Comparison of ENCODE assay signal across 10 cellular contexts in the genomic region with DNA sequence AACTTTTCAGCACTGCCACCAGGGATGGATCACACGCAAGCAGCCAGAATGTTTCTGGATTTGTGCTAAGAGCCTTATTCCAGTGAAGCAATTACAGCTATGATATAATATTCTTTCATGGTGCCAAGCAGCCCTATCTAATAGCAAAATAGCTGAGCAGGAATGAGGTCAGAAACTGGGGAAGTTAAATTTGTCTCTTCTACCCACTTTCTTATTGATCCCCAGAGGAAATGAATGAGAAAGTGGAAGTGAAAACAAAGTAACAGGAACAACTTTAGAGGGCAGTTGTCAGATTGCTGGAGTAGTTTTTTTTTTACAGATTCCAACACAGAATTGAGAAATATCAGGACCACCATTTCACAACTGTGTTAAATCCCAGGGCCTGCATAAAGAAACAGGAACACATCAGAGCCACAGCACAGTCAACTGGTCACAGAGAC. TPM values are rescaled to one million over a fixed set of nuclear protein-coding genes. Genes with fewer than 3 reads are reported as not detected.
DNase-seq lines count a peak whose midpoint lies in the region; ATAC-seq lines count a peak whose summit lies in the region.
"Had no signal": no experiment of that assay in that cellular context is flagged by ENCODE, and none has a peak within 500 bp of the region (broad histone marks: within the 10 kb centered on the region; RNA-seq: fewer than 3 reads in every experiment).

No MANE protein-coding gene starts in this region.

- H3K4me2 ChIP-seq in neuronal stem cell (ENCODE audit: insufficient read depth, low read length, poor library complexity, severe bottlenecking): no peak overlapping the region

- H2AFZ ChIP-seq in neuronal stem cell (ENCODE audit: low read length): no peak overlapping the region

- H3K27me3 Mint-ChIP-seq in dendritic cell treated with granulocyte-macrophage colony-stimulating factor and Interleukin-4, amounts not matched to agents 40 ng/mL and 50 ng/mL, for 4 days: no peaks in the 10 kb centered on the region
- no peaks in the 10 kb centered on the region for H3K27me3 Mint-ChIP-seq in T-helper 2 cell treated with Interferon-gamma antibody and Interleukin-4, amounts not matched to agents 5 μg/mL and 100 μg/mL, for 36 hours (ENCODE audit: low read depth)
- H3K27me3 Mint-ChIP-seq: IgD-negative memory B cell had no signal

- H3K4me1 ChIP-seq in neuronal stem cell (ENCODE audit: control insufficient read depth in 2 of 2, insufficient read depth in 1 of 2, low read depth in 1 of 2, low read length in 2 of 2): peaks cover 0 to 3% of the 10 kb centered on the region in 2 donors
- H3K4me1 ChIP-seq: adrenal gland had no signal

- no peak overlapping the region for H2AK5ac ChIP-seq in neuronal stem cell (ENCODE audit: low read depth, low read length)

- H2BK15ac ChIP-seq in neuronal stem cell (ENCODE audit: low read length): no peak overlapping the region

- no peaks in the 10 kb centered on the region for H3K9me3 ChIP-seq in neuronal stem cell (replicated peaks in 1 of 2; ENCODE audit: control insufficient read depth in 2 of 2, insufficient read depth in 1 of 2, low read depth in 1 of 2, low read length in 2 of 2)
- H3K9me3 ChIP-seq: adrenal gland had no signal

- no peaks in the 10 kb centered on the region for H3K9me3 Mint-ChIP-seq in dendritic cell treated with granulocyte-macrophage colony-stimulating factor and Interleukin-4, amounts not matched to agents 40 ng/mL and 50 ng/mL, for 4 days
- no peaks in the 10 kb centered on the region for H3K9me3 Mint-ChIP-seq in stimulated activated effector memory CD8-positive, alpha-beta T cell treated with anti-CD3 and anti-CD28 coated beads, Interleukin-12 subunit alpha, Interleukin-12 subunit beta, amount 100 ng/mL, for 72 hours
- no peaks in the 10 kb centered on the region for H3K9me3 Mint-ChIP-seq in T-helper 2 cell treated with Interferon-gamma antibody and Interleukin-4, amounts not matched to agents 5 μg/mL and 100 μg/mL, for 36 hours
- H3K9me3 Mint-ChIP-seq: IgD-negative memory B cell had no signal

- peaks cover 34% of the 10 kb centered on the region for H3K4me1 Mint-ChIP-seq in dendritic cell treated with granulocyte-macrophage colony-stimulating factor and Interleukin-4, amounts not matched to agents 40 ng/mL and 50 ng/mL, for 4 days (ENCODE audit: low read depth)
- H3K4me1 Mint-ChIP-seq in stimulated activated effector memory CD8-positive, alpha-beta T cell treated with anti-CD3 and anti-CD28 coated beads, Interleukin-12 subunit alpha, Interleukin-12 subunit beta, amount 100 ng/mL, for 72 hours: peaks cover 17% of the 10 kb centered on the region
- H3K4me1 Mint-ChIP-seq in T-helper 2 cell treated with Interferon-gamma antibody and Interleukin-4, amounts not matched to agents 5 μg/mL and 100 μg/mL, for 36 hours (ENCODE audit: low read depth): peaks cover 21% of the 10 kb centered on the region

- intact Hi-C loops in dendritic cell treated with granulocyte-macrophage colony-stimulating factor and Interleukin-4, amounts not matched to agents 40 ng/mL and 50 ng/mL, for 4 days (cut with micrococcal nuclease): loop anchor here (5.0 kb wide), 1 partner anchor 34 kb away; no protein-coding TSS in a partner anchor

- H3K79me1 ChIP-seq in neuronal stem cell (ENCODE audit: low read depth, low read length): no peaks in the 10 kb centered on the region

- peaks cover 6% of the 10 kb centered on the region for H3K36me3 Mint-ChIP-seq in dendritic cell treated with granulocyte-macrophage colony-stimulating factor and Interleukin-4, amounts not matched to agents 40 ng/mL and 50 ng/mL, for 4 days (ENCODE audit: low read depth)
- peaks cover 31% of the 10 kb centered on the region for H3K36me3 Mint-ChIP-seq in stimulated activated effector memory CD8-positive, alpha-beta T cell treated with anti-CD3 and anti-CD28 coated beads, Interleukin-12 subunit alpha, Interleukin-12 subunit beta, amount 100 ng/mL, for 72 hours
- peaks cover 30% of the 10 kb centered on the region for H3K36me3 Mint-ChIP-seq in T-helper 2 cell treated with Interferon-gamma antibody and Interleukin-4, amounts not matched to agents 5 μg/mL and 100 μg/mL, for 36 hours (ENCODE audit: low read depth)

- no peak overlapping the region for H4K91ac ChIP-seq in neuronal stem cell (ENCODE audit: low read depth, low read length, poor library complexity)

- no peak overlapping the region for H3K23ac ChIP-seq in neuronal stem cell (ENCODE audit: low read depth, low read length, poor library complexity)

- no CpG with 5 or more reads among the region's 1 CpG for WGBS in neuronal stem cell (ENCODE audit: extremely low coverage in 2 of 2, insufficient read length in 2 of 2, insufficient replicate concordance in 1 of 2), 2 donors

- H4K8ac ChIP-seq in neuronal stem cell (ENCODE audit: low read depth, low read length): no peak overlapping the region

- no peak for DNase-seq in stimulated activated effector memory CD8-positive, alpha-beta T cell treated with anti-CD3 and anti-CD28 coated beads, Interleukin-12 subunit alpha, Interleukin-12 subunit beta, amount 100 ng/mL, for 72 hours (ENCODE audit: low spot score in 2 of 2)
- no peak for DNase-seq in neuronal stem cell (ENCODE audit: low spot score)
- DNase-seq in dedifferentiated amniotic fluid mesenchymal stem cell (ENCODE audit: extremely low spot score): no peak
- DNase-seq in NK-92 treated with Interleukin-12 subunit alpha and Interleukin-12 subunit beta, amount 100 ng/mL, for 24 hours (lab: John Stamatoyannopoulos, UW): no peak
- DNase-seq in T-helper 2 cell treated with Interferon-gamma antibody and Interleukin-4, amounts not matched to agents 5 μg/mL and 100 μg/mL, for 36 hours (ENCODE audit: low spot score): no peak

- H2BK120ac ChIP-seq in neuronal stem cell (ENCODE audit: low read depth, low read length): no peak overlapping the region

- peak overlapping the region; percentile 74 for H3K27ac Mint-ChIP-seq in dendritic cell treated with granulocyte-macrophage colony-stimulating factor and Interleukin-4, amounts not matched to agents 40 ng/mL and 50 ng/mL, for 4 days
- peak overlapping the region; percentile 4 for H3K27ac Mint-ChIP-seq in stimulated activated effector memory CD8-positive, alpha-beta T cell treated with anti-CD3 and anti-CD28 coated beads, Interleukin-12 subunit alpha, Interleukin-12 subunit beta, amount 100 ng/mL, for 72 hours
- H3K27ac Mint-ChIP-seq in T-helper 2 cell treated with Interferon-gamma antibody and Interleukin-4, amounts not matched to agents 5 μg/mL and 100 μg/mL, for 36 hours: no peak overlapping the region

- no peak overlapping the region for H3K9ac ChIP-seq in neuronal stem cell (ENCODE audit: low read depth, low read length, poor library complexity)

- no peaks in the 10 kb centered on the region for H3K36me3 ChIP-seq in neuronal stem cell (replicated peaks in 1 of 2; ENCODE audit: control insufficient read depth in 2 of 2, insufficient read depth in 2 of 2, low read length in 2 of 2)
- H3K36me3 ChIP-seq: adrenal gland had no signal

- H3K4me3 ChIP-seq in neuronal stem cell (ENCODE audit: low read length in 2 of 2): no peak overlapping the region
- H3K4me3 ChIP-seq: adrenal gland had no signal

- H2BK5ac ChIP-seq in neuronal stem cell (ENCODE audit: low read length): no peak overlapping the region

- ATAC-seq in GM19395 (IDR thresholded peaks at IDR 0.05; ENCODE audit: unreplicated experiment): peak; percentile 75
- peak; percentile 67 for ATAC-seq in HG03103 (IDR thresholded peaks at IDR 0.05; ENCODE audit: low read depth, unreplicated experiment)
- ATAC-seq in stimulated activated effector memory CD8-positive, alpha-beta T cell treated with anti-CD3 and anti-CD28 coated beads, Interleukin-12 subunit alpha, Interleukin-12 subunit beta, amount 100 ng/mL, for 72 hours: no peak

- H3K4ac ChIP-seq in neuronal stem cell (ENCODE audit: low read length): no peak overlapping the region

- no peak overlapping the region for H3K27ac ChIP-seq in neuronal stem cell (replicated peaks; ENCODE audit: low read length)

- H3K18ac ChIP-seq in neuronal stem cell (ENCODE audit: low read length): no peak overlapping the region

- no peak overlapping the region for H2BK12ac ChIP-seq in neuronal stem cell (ENCODE audit: low read length)

- no peak overlapping the region for H3K14ac ChIP-seq in neuronal stem cell (ENCODE audit: low read length)

- no peak overlapping the region for H3K4me3 Mint-ChIP-seq in dendritic cell treated with granulocyte-macrophage colony-stimulating factor and Interleukin-4, amounts not matched to agents 40 ng/mL and 50 ng/mL, for 4 days
- no peak overlapping the region for H3K4me3 Mint-ChIP-seq in stimulated activated effector memory CD8-positive, alpha-beta T cell treated with anti-CD3 and anti-CD28 coated beads, Interleukin-12 subunit alpha, Interleukin-12 subunit beta, amount 100 ng/mL, for 72 hours
- no peak overlapping the region for H3K4me3 Mint-ChIP-seq in T-helper 2 cell treated with Interferon-gamma antibody and Interleukin-4, amounts not matched to agents 5 μg/mL and 100 μg/mL, for 36 hours

- H3K27me3 ChIP-seq in neuronal stem cell (ENCODE audit: control insufficient read depth in 3 of 3, insufficient read depth in 3 of 3, low read depth in 1 of 3, low read length in 3 of 3): no peaks in the 10 kb centered on the region
- H3K27me3 ChIP-seq: adrenal gland had no signal

RNA-seq across cellular contexts. Expression of gene GCH1, which starts 44.8 kb away (rescaled TPM):
- 4.4 TPM for polyA plus RNA-seq in neuronal stem cell (2013, experiment 1 of 2)
- polyA plus RNA-seq in neuronal stem cell (2013, experiment 2 of 2): 4.9 TPM
